Comparison of ENCODE assay signal across 9 cellular contexts in genomic region chr11:107562647-107563208, GRCh38. TPM values are rescaled to one million over a fixed set of nuclear protein-coding genes. Genes with fewer than 3 reads are reported as not detected.
DNase-seq lines count a peak whose midpoint lies in the region; ATAC-seq and TF ChIP-seq lines count a peak whose summit lies in the region.
"Had no signal": no experiment of that assay in that cellular context is flagged by ENCODE, and none has a peak within 500 bp of the region (broad histone marks: within the 10 kb centered on the region; RNA-seq: fewer than 3 reads in every experiment).

No MANE protein-coding gene starts in this region.

- H3K4me3 ChIP-seq in fibroblast of pulmonary artery (replicated peaks; ENCODE audit: low read depth, low read length), result no peak overlapping the region
- H3K4me3 ChIP-seq: thyroid gland had no signal

- intact Hi-C loops in left ventricle myocardium superior (cut with micrococcal nuclease), result no loop called here

- peak; percentile 3 for DNase-seq in stimulated activated CD4-positive, alpha-beta T cell treated with anti-CD3 and anti-CD28 coated beads, Interleukin-15, amount 100 ng/mL, for 24 hours
- no peak for DNase-seq in stimulated activated CD4-positive, alpha-beta T cell treated with anti-CD3 and anti-CD28 coated beads, Interleukin-2, amount 100 ng/mL, for 24 hours
- DNase-seq in SW 1271 (lab: John Stamatoyannopoulos, UW) (peak; percentile 92 to 97), fibroblast of pulmonary artery (ENCODE audit: low read depth) (peak; percentile 52), left ventricle myocardium superior (no peak), SK-N-DZ (ENCODE audit: low spot score) (no peak)
- DNase-seq: thyroid gland had no signal

- TF ChIP-seq CTCF in fibroblast of pulmonary artery (IDR thresholded peaks at IDR 0.05; ENCODE audit: low read length, missing control alignments), result no peak

- ATAC-seq in left ventricle myocardium superior (no peak), GM18511 (IDR thresholded peaks at IDR 0.05; ENCODE audit: unreplicated experiment) (no peak), HG03342 (IDR thresholded peaks at IDR 0.05; ENCODE audit: unreplicated experiment) (no peak)

RNA-seq across cellular contexts. Expression of gene ALKBH8, which starts 2.8 kb away (rescaled TPM):
- total RNA-seq in left ventricle myocardium superior, result 6.8 TPM
- polyA plus RNA-seq in SK-N-DZ (2014; cell fraction: cytosol; rRNA removed), result 4.5 and 5.3 TPM in 2 replicates
- 4.5 and 5.4 TPM in 2 replicates for polyA plus RNA-seq in SK-N-DZ (2014; cell fraction: nucleus; rRNA removed)

RNA-seq across cellular contexts. Expression of gene ELMOD1, which starts 28.2 kb away (rescaled TPM):
- 0.92 TPM for total RNA-seq in left ventricle myocardium superior
- polyA plus RNA-seq in SK-N-DZ (2014; cell fraction: cytosol; rRNA removed), result 1.3 and 1.6 TPM in 2 replicates
- 0.52 and 0.98 TPM in 2 replicates for polyA plus RNA-seq in SK-N-DZ (2014; cell fraction: nucleus; rRNA removed)
- total RNA-seq: thyroid gland had no signal

Comparison
In these comparisons a context has a peak if more than half of its experiments do, and no peak if none do; other contexts are left out.
1. DNase-seq: peak in stimulated activated CD4-positive, alpha-beta T cell treated with anti-CD3 and anti-CD28 coated beads, Interleukin-15, amount 100 ng/mL, for 24 hours (single experiment), SW 1271 (2 of 2) and fibroblast of pulmonary artery (single experiment); none in stimulated activated CD4-positive, alpha-beta T cell treated with anti-CD3 and anti-CD28 coated beads, Interleukin-2, amount 100 ng/mL, for 24 hours (0 of 2), left ventricle myocardium superior (single experiment) and SK-N-DZ (single experiment).